Comparison of ENCODE assay signal across 8 cellular contexts in genomic region chrX:103356023-103356798, GRCh38. TPM values are rescaled to one million over a fixed set of nuclear protein-coding genes. Genes with fewer than 3 reads are reported as not detected.
A peak's percentile ranks its signal among the peaks of the same experiment; 100 is the strongest.
DNase-seq lines count a peak whose midpoint lies in the region; TF ChIP-seq lines count a peak whose summit lies in the region.

TSS of gene TCEAL9 (plus strand) at chrX:103356506. CDS start at chrX:103357685, 1,179 bp downstream.

- H3K27me3 ChIP-seq in BE2C (no peaks in the 10 kb centered on the region), breast epithelium (peaks cover 0 to 35% of the 10 kb centered on the region in 2 donors), prostate gland (replicated peaks; ENCODE audit: insufficient read depth) (no peaks in the 10 kb centered on the region)

- peak; percentile 71 for TF ChIP-seq POLR2A in breast epithelium (IDR thresholded peaks at IDR 0.05)
- TF ChIP-seq POLR2A in prostate gland (IDR thresholded peaks at IDR 0.05), result peak; percentile 77

- WGBS in prostate gland, result 2% methylated on average over 15 of the region's 19 CpGs

- TF ChIP-seq CTCF in BE2C (IDR thresholded peaks at IDR 0.05; ENCODE audit: low read depth, low read length) (no peak), breast epithelium (IDR thresholded peaks at IDR 0.05) (no peak), prostate gland (IDR thresholded peaks at IDR 0.05) (no peak)

- intact Hi-C loops in breast epithelium (cut with DNase I; ENCODE audit: low total_unique reads), result no loop called here
- intact Hi-C loops in prostate gland (cut with DNase I), result no loop called here

- DNase-seq in BE2C (peak; percentile 58), H4 (ENCODE audit: low spot score) (peak; percentile 79), NCI-H524 treated with DMSO at 0.1 percent for 48 hours (lab: John Stamatoyannopoulos, UW) (peak; percentile 62), breast epithelium (ENCODE audit: low spot score in 2 of 2) (peak; percentile 54 to 65), prostate gland (ENCODE audit: low spot score) (peak; percentile 40), activated gamma-delta T cell (lab: John Stamatoyannopoulos, UW) (no peak), NOMO-1 treated with DMSO at 0.1 percent for 48 hours (lab: John Stamatoyannopoulos, UW; ENCODE audit: unreplicated experiment) (no peak)

- H3K4me3 ChIP-seq in BE2C (ENCODE audit: low read depth, low read length) (peak within 1 kb of the TSS; percentile 91), breast epithelium (peak within 1 kb of the TSS; percentile 60 to 66 (median 66)), iPS-11a (ENCODE audit: low read depth, low read length) (peak within 1 kb of the TSS; percentile 69), prostate gland (peak within 1 kb of the TSS; percentile 51 to 54)

- H3K36me3 ChIP-seq in BE2C (no peaks in the 10 kb centered on the region), breast epithelium (no peaks in the 10 kb centered on the region), prostate gland (no peaks in the 10 kb centered on the region)

- H3K4me1 ChIP-seq in BE2C (no peaks in the 10 kb centered on the region), breast epithelium (no peaks in the 10 kb centered on the region), prostate gland (replicated peaks) (no peaks in the 10 kb centered on the region)

- no peaks in the 10 kb centered on the region for H3K9me3 ChIP-seq in BE2C
- H3K9me3 ChIP-seq in breast epithelium, result no peaks in the 10 kb centered on the region
- no peaks in the 10 kb centered on the region for H3K9me3 ChIP-seq in prostate gland

- peak within 1 kb of the TSS; percentile 91 to 93 for H3K27ac ChIP-seq in breast epithelium
- peak within 1 kb of the TSS; percentile 92 for H3K27ac ChIP-seq in prostate gland

RNA-seq across cellular contexts. Expression of gene TCEAL9, which starts in this region (rescaled TPM):
- polyA plus RNA-seq in BE2C (2012; ENCODE audit: insufficient read depth, insufficient read length, low read depth), result 43.2 TPM
- 116 and 141 TPM in 2 replicates for total RNA-seq in H4 (2014; rRNA removed; shearing (Covaris generic))
- total RNA-seq in breast epithelium (10 to 100 TPM; 47.4 to 94.5 (median 92.8) TPM), prostate gland (10 to 100 TPM; 49.8 to 88.2 TPM)

Comparison
In these comparisons a context has a peak if more than half of its experiments do, and no peak if none do; other contexts are left out.
1. DNase-seq: peak in BE2C (single experiment), H4 (single experiment), NCI-H524 treated with DMSO at 0.1 percent for 48 hours (single experiment), breast epithelium (2 of 2) and prostate gland (single experiment); none in activated gamma-delta T cell (single experiment) and NOMO-1 treated with DMSO at 0.1 percent for 48 hours (single experiment).
2. Peak in every context shown above with its lines, with median percentiles within 50 percentile points of each other: H3K4me3 ChIP-seq.